Comparison of ENCODE assay signal across 25 cellular contexts in genomic region chr3:170579646-170580045, GRCh38. TPM values are rescaled to one million over a fixed set of nuclear protein-coding genes. Genes with fewer than 3 reads are reported as not detected.
DNase-seq lines count a peak whose midpoint lies in the region; ATAC-seq and TF ChIP-seq lines count a peak whose summit lies in the region.
"Had no signal": no experiment of that assay in that cellular context is flagged by ENCODE, and none has a peak within 500 bp of the region (broad histone marks: within the 10 kb centered on the region; RNA-seq: fewer than 3 reads in every experiment).

No MANE protein-coding gene starts in this region.

- H3K18ac ChIP-seq in mesendoderm (ENCODE audit: low read length): no peak overlapping the region

- H2AK5ac ChIP-seq in mesendoderm (ENCODE audit: low read length): no peak overlapping the region

- no TSS peak for BruUV-seq in MCF 10A (replicated peaks; lab: Mats Ljungman, UMichigan)

- CTCF ChIA-PET in MCF 10A (lab: Yijun Ruan, JAX): interaction anchor here (1.8 kb wide), 1 partner anchor 165 kb away, joined by 4 read pairs; no protein-coding TSS in a partner anchor

- no peak for ATAC-seq in GM21390 (IDR thresholded peaks at IDR 0.05; ENCODE audit: unreplicated experiment)
- no peak for ATAC-seq in Right ventricle myocardium superior (ENCODE audit: poor library complexity)
- ATAC-seq: GM12878 had no signal

- no peak overlapping the region for H2BK15ac ChIP-seq in mesendoderm (replicated peaks; ENCODE audit: low read depth)

- no peak overlapping the region for H3K27ac ChIP-seq in mesendoderm (ENCODE audit: low read depth, low read length)
- H3K27ac ChIP-seq: BLaER1 had no signal

- H3K4me3 ChIP-seq in endocrine pancreas (ENCODE audit: control insufficient read depth, insufficient read depth, low read length) (peak overlapping the region; percentile 4), mesendoderm (ENCODE audit: low read length) (no peak overlapping the region)
- H3K4me3 ChIP-seq: BLaER1, GM12878 had no signal

- intact Hi-C loops in MCF 10A (cut with micrococcal nuclease) (no loop called here), Right ventricle myocardium superior (cut with DNase I) (no loop called here)

- no CpG with 5 or more reads among the region's 3 CpGs for WGBS in mesendoderm (ENCODE audit: extremely low coverage, insufficient coverage, low lambda C conversion rate)

- H2BK5ac ChIP-seq in mesendoderm (ENCODE audit: low read length): no peak overlapping the region

- H3K23ac ChIP-seq in mesendoderm (ENCODE audit: low read length): no peak overlapping the region

- no peak overlapping the region for H3K4me2 ChIP-seq in mesendoderm (ENCODE audit: low read length)
- H3K4me2 ChIP-seq: BLaER1 had no signal

- no peaks in the 10 kb centered on the region for H3K9me3 Mint-ChIP-seq in MCF 10A (ENCODE audit: unreplicated experiment)

- no peaks in the 10 kb centered on the region for H3K9me3 ChIP-seq in endocrine pancreas (ENCODE audit: control insufficient read depth, low read length)
- H3K9me3 ChIP-seq: BE2C had no signal

- DNase-seq in OCI-M1 (lab: John Stamatoyannopoulos, UW) (peak; percentile 11), mesendoderm (peak; percentile 79), MCF 10A (ENCODE audit: unreplicated experiment) (no peak), Right ventricle myocardium superior (no peak)
- DNase-seq: 8988T; ACHN; BE2C; C1 segment of cervical spinal cord; CD4-positive, alpha-beta memory T cell; CD4-positive, CD25-positive, alpha-beta regulatory T cell; CD8-positive, alpha-beta memory T cell; COR-L47; DMS 273 treated with DMSO at 0.1 percent for 48 hours; DMS153; DMS53; DMS79; DND-41; EL; GDM1 had no signal

- H3K4me1 Mint-ChIP-seq in MCF 10A (ENCODE audit: insufficient read depth, unreplicated experiment): no peaks in the 10 kb centered on the region
- H3K4me1 Mint-ChIP-seq: CD14-positive monocyte; CD4-positive, alpha-beta memory T cell; CD4-positive, CD25-positive, alpha-beta regulatory T cell; CD8-positive, alpha-beta memory T cell had no signal

- H3K9ac ChIP-seq in endocrine pancreas (ENCODE audit: control insufficient read depth, insufficient read depth, low read length) (no peak overlapping the region), mesendoderm (ENCODE audit: low read length) (no peak overlapping the region)
- H3K9ac ChIP-seq: BLaER1 had no signal

- H3K36me3 Mint-ChIP-seq in MCF 10A (ENCODE audit: insufficient read depth, unreplicated experiment): no peaks in the 10 kb centered on the region
- H3K36me3 Mint-ChIP-seq: CD4-positive, alpha-beta memory T cell; CD4-positive, CD25-positive, alpha-beta regulatory T cell had no signal

- no peak overlapping the region for H3K56ac ChIP-seq in mesendoderm (ENCODE audit: low read length)

- no peaks in the 10 kb centered on the region for H3K79me1 ChIP-seq in mesendoderm (ENCODE audit: low read length)

- H3K27ac Mint-ChIP-seq in MCF 10A (ENCODE audit: low read depth, unreplicated experiment): no peak overlapping the region
- H3K27ac Mint-ChIP-seq: CD14-positive monocyte; CD4-positive, alpha-beta memory T cell; CD4-positive, CD25-positive, alpha-beta regulatory T cell; CD8-positive, alpha-beta memory T cell had no signal

- TF ChIP-seq CTCF in MCF 10A (IDR thresholded peaks at IDR 0.05; ENCODE audit: unreplicated experiment): no peak

- H3K4me1 ChIP-seq in endocrine pancreas (ENCODE audit: control insufficient read depth, insufficient read depth, low read length) (peaks cover 30% of the 10 kb centered on the region), mesendoderm (ENCODE audit: control insufficient read depth, low read depth, low read length) (peaks cover 4% of the 10 kb centered on the region)
- H3K4me1 ChIP-seq: BE2C had no signal

- H3K27me3 Mint-ChIP-seq in MCF 10A (ENCODE audit: insufficient read depth, unreplicated experiment): peaks cover 17% of the 10 kb centered on the region

- H3K27me3 ChIP-seq in endocrine pancreas (ENCODE audit: control insufficient read depth, insufficient read depth, low read length) (no peaks in the 10 kb centered on the region), mesendoderm (ENCODE audit: insufficient read depth, low read length, poor library complexity) (no peaks in the 10 kb centered on the region)
- H3K27me3 ChIP-seq: BE2C, BLaER1 had no signal

- H3K79me2 ChIP-seq in mesendoderm (ENCODE audit: control insufficient read depth, insufficient read depth, low read length): no peaks in the 10 kb centered on the region

- H3K4me3 Mint-ChIP-seq in MCF 10A (ENCODE audit: unreplicated experiment): no peak overlapping the region
- H3K4me3 Mint-ChIP-seq: CD14-positive monocyte; CD4-positive, alpha-beta memory T cell; CD4-positive, CD25-positive, alpha-beta regulatory T cell; CD8-positive, alpha-beta memory T cell had no signal

- no peak overlapping the region for H4K8ac ChIP-seq in mesendoderm (ENCODE audit: low read depth, low read length)

- POLR2A ChIA-PET in MCF 10A (lab: Yijun Ruan, JAX): no interaction called here

- no peak overlapping the region for H3K4ac ChIP-seq in mesendoderm (ENCODE audit: low read depth, low read length)

- H2BK120ac ChIP-seq in mesendoderm (ENCODE audit: low read depth, low read length): no peak overlapping the region

- no peak overlapping the region for H4K5ac ChIP-seq in mesendoderm (ENCODE audit: low read length)

- no peaks in the 10 kb centered on the region for H3K36me3 ChIP-seq in endocrine pancreas (ENCODE audit: control insufficient read depth, insufficient read depth, low read length)
- no peaks in the 10 kb centered on the region for H3K36me3 ChIP-seq in mesendoderm (ENCODE audit: control insufficient read depth, insufficient read depth, low read length)
- H3K36me3 ChIP-seq: BE2C, BLaER1 had no signal

RNA-seq across cellular contexts. Expression of gene SLC7A14, which starts 6.2 kb away (rescaled TPM):
- polyA plus RNA-seq in mesendoderm (2013, experiment 1 of 2): 4.8 TPM
- 4.5 TPM for polyA plus RNA-seq in mesendoderm (2013, experiment 2 of 2)
- not detected in 2 replicates for total RNA-seq in MCF 10A (2022)
- total RNA-seq in Right ventricle myocardium superior: not detected
- total RNA-seq: A673; CD4-positive, alpha-beta memory T cell; CD4-positive, CD25-positive, alpha-beta regulatory T cell; CD8-positive, alpha-beta memory T cell; GM12878 had no signal
- polyA plus RNA-seq: CD14-positive monocyte; CD4-positive, alpha-beta memory T cell; CD4-positive, CD25-positive, alpha-beta regulatory T cell; CD8-positive, alpha-beta memory T cell; GM12878 had no signal

Comparison
In these comparisons a context has a peak if more than half of its experiments do, and no peak if none do; other contexts are left out.
1. DNase-seq: peak in OCI-M1 (single experiment) and mesendoderm (single experiment); none in MCF 10A (single experiment) and Right ventricle myocardium superior (single experiment).